ENCODE assay signal across 19 cellular contexts in genomic region chr20:36275441-36276189, GRCh38. TPM values are rescaled to one million over a fixed set of nuclear protein-coding genes. Genes with fewer than 3 reads are reported as not detected.
A peak's percentile ranks its signal among the peaks of the same experiment; 100 is the strongest.
DNase-seq lines count a peak whose midpoint lies in the region; ATAC-seq and TF ChIP-seq lines count a peak whose summit lies in the region.
"Had no signal": no experiment of that assay in that cellular context is flagged by ENCODE, and none has a peak within 500 bp of the region (broad histone marks: within the 10 kb centered on the region; RNA-seq: fewer than 3 reads in every experiment).

No MANE protein-coding gene starts in this region.

- H3K4me1 Mint-ChIP-seq in mesothelial cell of epicardium, result no peaks in the 10 kb centered on the region
- H3K4me1 Mint-ChIP-seq: CD4-positive, alpha-beta memory T cell had no signal

- H3K4me3 Mint-ChIP-seq in mesothelial cell of epicardium, result no peak overlapping the region
- H3K4me3 Mint-ChIP-seq: CD4-positive, alpha-beta memory T cell; GM23338 had no signal

- no peaks in the 10 kb centered on the region for H4K20me1 ChIP-seq in osteoblast (ENCODE audit: insufficient read depth, low read length)

- TF ChIP-seq CTCF in GM13976 (IDR thresholded peaks at IDR 0.05; ENCODE audit: borderline replicate concordance, control extremely low read depth, extremely low read depth, insufficient read depth, missing control alignments) (no peak), osteoblast (IDR thresholded peaks at IDR 0.05; ENCODE audit: extremely low read depth, low read depth, low read length) (no peak), mesothelial cell of epicardium (IDR thresholded peaks at IDR 0.05; ENCODE audit: unreplicated experiment) (no peak), A673 (conservative IDR thresholded peaks at IDR 0.05; ENCODE audit: low read depth, low read length) (no peak)

- no peaks in the 10 kb centered on the region for H3K36me3 Mint-ChIP-seq in mesothelial cell of epicardium
- H3K36me3 Mint-ChIP-seq: CD4-positive, alpha-beta memory T cell had no signal

- no peak overlapping the region for H3K4me2 ChIP-seq in osteoblast (ENCODE audit: insufficient read depth, low read length)
- H3K4me2 ChIP-seq: GM23338 had no signal

- DNase-seq in GM13976 (ENCODE audit: low spot score) (peak; percentile 14), NCI-H82 (lab: John Stamatoyannopoulos, UW) (peak; percentile 76), cerebellum (ENCODE audit: low spot score) (peak; percentile 13), osteoblast (ENCODE audit: insufficient read length, low spot score, missing footprints) (peak; percentile 35), NCI-H1105 treated with DMSO at 0.1 percent for 48 hours (lab: John Stamatoyannopoulos, UW) (no peak), mesothelial cell of epicardium (ENCODE audit: low spot score in 2 of 2, unreplicated experiment in 2 of 2) (no peak), A673 (ENCODE audit: low spot score) (no peak)
- DNase-seq: ACHN; Calu3; CD4-positive, alpha-beta memory T cell; DMS79; NCI-H1048; NCI-H1694 treated with DMSO at 0.1 percent for 48 hours; NCI-H226; PC-3; SJCRH30 had no signal

- H3K9me3 Mint-ChIP-seq in mesothelial cell of epicardium, result no peaks in the 10 kb centered on the region
- H3K9me3 Mint-ChIP-seq: GM23338 had no signal

- H3K9me3 ChIP-seq in osteoblast (ENCODE audit: low read depth, low read length), result no peaks in the 10 kb centered on the region
- no peaks in the 10 kb centered on the region for H3K9me3 ChIP-seq in A673 (ENCODE audit: low read depth, low read length, poor library complexity, severe bottlenecking)
- H3K9me3 ChIP-seq: SJCRH30 had no signal

- CTCF ChIA-PET in A673 (lab: Charles Lee), result no interaction called here

- H3K27ac Mint-ChIP-seq in mesothelial cell of epicardium, result no peak overlapping the region
- H3K27ac Mint-ChIP-seq: CD4-positive, alpha-beta memory T cell; GM23338 had no signal

- in situ Hi-C loops in GM13976 (cut with MboI; ENCODE audit: low sequenced_read_pairs, unreplicated experiment), result no loop called here

- no peak overlapping the region for H2AFZ ChIP-seq in osteoblast (ENCODE audit: low read length)
- H2AFZ ChIP-seq: GM23338 had no signal

- intact Hi-C loops in A673 (cut with micrococcal nuclease; ENCODE audit: unreplicated experiment), result no loop called here

- H3K27ac ChIP-seq in osteoblast (ENCODE audit: low read depth, low read length) (no peak overlapping the region), A673 (ENCODE audit: low read depth, low read length, poor library complexity, severe bottlenecking) (no peak overlapping the region)
- H3K27ac ChIP-seq: RWPE1, SJCRH30 had no signal

- no peaks in the 10 kb centered on the region for H3K79me2 ChIP-seq in osteoblast (ENCODE audit: insufficient read depth, low read length)

- H3K4me3 ChIP-seq in osteoblast (ENCODE audit: insufficient read depth, low read length), result no peak overlapping the region
- H3K4me3 ChIP-seq in A673 (ENCODE audit: low read depth, low read length, poor library complexity, severe bottlenecking), result no peak overlapping the region
- H3K4me3 ChIP-seq: GM23338, SJCRH30 had no signal

- H3K36me3 ChIP-seq in osteoblast (ENCODE audit: insufficient read depth, low read length) (no peaks in the 10 kb centered on the region), A673 (ENCODE audit: insufficient read depth, low read length, poor library complexity, severe bottlenecking) (no peaks in the 10 kb centered on the region)
- H3K36me3 ChIP-seq: SJCRH30 had no signal

- H3K27me3 Mint-ChIP-seq in mesothelial cell of epicardium (ENCODE audit: low read depth), result peaks cover 9% of the 10 kb centered on the region

- no TSS peak for BruUV-seq in A673 (replicated peaks; lab: Mats Ljungman, UMichigan)

- no peak for ATAC-seq in GM19324 (IDR thresholded peaks at IDR 0.05; ENCODE audit: low FRiP score, unreplicated experiment)
- ATAC-seq: GM23338, PC-3 had no signal

- no peaks in the 10 kb centered on the region for H3K4me1 ChIP-seq in osteoblast (ENCODE audit: insufficient read depth, low read length)
- H3K4me1 ChIP-seq in A673 (ENCODE audit: insufficient read depth, low read length, poor library complexity, severe bottlenecking), result no peaks in the 10 kb centered on the region
- H3K4me1 ChIP-seq: SJCRH30 had no signal

- POLR2A ChIA-PET in A673 (lab: Charles Lee; ENCODE audit: low non-redundant PET), result no interaction called here

- H3K27me3 ChIP-seq in osteoblast (ENCODE audit: insufficient read depth, low read length), result peaks cover 33% of the 10 kb centered on the region
- no peaks in the 10 kb centered on the region for H3K27me3 ChIP-seq in A673 (replicated peaks; ENCODE audit: insufficient read depth, low read depth, low read length, poor library complexity)

RNA-seq across cellular contexts. Expression of gene DLGAP4, which starts 30.5 kb away (rescaled TPM):
- 39.9 TPM for total RNA-seq in cerebellum
- total RNA-seq in osteoblast, result 17.4 and 18.1 TPM in 2 replicates
- 89.4 to 99.1 TPM (median 91.1 TPM) in 3 replicates for total RNA-seq in mesothelial cell of epicardium
- total RNA-seq in A673 (2021), result 58.6 and 59.9 TPM in 2 replicates

RNA-seq across cellular contexts. Expression of gene AAR2, which starts 39.3 kb away (rescaled TPM):
- total RNA-seq in cerebellum, result 17.0 TPM
- total RNA-seq in osteoblast, result 28.3 and 29.0 TPM in 2 replicates
- total RNA-seq in mesothelial cell of epicardium, result 30.4 to 31.3 TPM (median 30.6 TPM) in 3 replicates
- total RNA-seq in A673 (2021), result 32.3 and 33.6 TPM in 2 replicates

Comparison
In these comparisons a context has a peak if more than half of its experiments do, and no peak if none do; other contexts are left out.
1. DNase-seq: peak in GM13976 (single experiment), NCI-H82 (single experiment), cerebellum (single experiment) and osteoblast (single experiment); none in NCI-H1105 treated with DMSO at 0.1 percent for 48 hours (single experiment), mesothelial cell of epicardium (0 of 2) and A673 (single experiment).